Comparison of ENCODE assay signal across 3 cellular contexts in genomic region chrX:110402091-110402854, GRCh38.
TF ChIP-seq lines count a peak whose summit lies in the region.

No MANE protein-coding gene starts in this region.

TF ChIP-seq in A549, 52 proteins besides CTCF, POLR2A, EP300 and RAD21:
- TF ChIP-seq FOSB (CRISPR knock-in tag; IDR thresholded peaks at IDR 0.05) (no peak), CEBPB (IDR thresholded peaks at IDR 0.05) (peak in 1 of 2 experiments; percentile 78; a peak in 2 of 4 replicates)
TF ChIP-seq in A549: peak in this region for 1.

TF ChIP-seq in IMR-90, 13 proteins besides CTCF, POLR2A, EP300 and RAD21:
- TF ChIP-seq CEBPB (IDR thresholded peaks at IDR 0.05; ENCODE audit: low read depth, low read length), result peak; percentile 92
- TF ChIP-seq CHD1 (IDR thresholded peaks at IDR 0.05; ENCODE audit: low read depth, low read length), result no peak
TF ChIP-seq in IMR-90: peak in this region for 1.

TF ChIP-seq in H1, 55 proteins besides CTCF, POLR2A, EP300 and RAD21:
- TF ChIP-seq KDM1A (IDR thresholded peaks at IDR 0.05; ENCODE audit: borderline replicate concordance, low read length) (no peak), FOSL1 (IDR thresholded peaks at IDR 0.05; ENCODE audit: insufficient read depth, low read depth, low read length) (no peak), CEBPB (IDR thresholded peaks at IDR 0.05; ENCODE audit: low read depth, low read length) (0 out of 2 replicates have a peak, but pooled peaks have one; percentile 20), RBBP5 (IDR thresholded peaks at IDR 0.05; ENCODE audit: borderline replicate concordance, low read depth, low read length) (no peak), YY1 (IDR thresholded peaks at IDR 0.05; ENCODE audit: low read depth, low read length) (no peak)
TF ChIP-seq in H1: peak in this region for 1.
